In the genomic region with DNA sequence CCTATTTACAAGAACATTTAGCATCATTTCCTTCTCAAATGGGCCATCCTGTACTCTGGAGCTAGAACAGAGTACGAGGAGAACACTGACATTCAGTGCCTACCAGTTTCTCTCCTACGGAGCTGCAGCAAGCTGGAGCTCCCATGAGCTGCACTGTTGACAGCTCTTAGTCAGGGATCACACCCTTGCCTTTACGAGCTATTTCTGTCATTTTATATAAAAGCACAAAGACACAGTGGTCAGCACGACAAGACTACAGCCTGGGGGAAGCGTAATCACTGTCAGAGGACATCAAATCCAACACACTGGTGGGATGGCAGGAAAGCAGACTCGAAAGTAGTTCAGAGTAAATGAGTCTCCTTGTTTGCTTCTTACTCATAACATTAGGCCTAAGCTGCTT, we compare ENCODE assay signal across 7 cellular contexts. TPM values are rescaled to one million over a fixed set of nuclear protein-coding genes. Genes with fewer than 3 reads are reported as not detected.
A peak's percentile ranks its signal among the peaks of the same experiment; 100 is the strongest.
DNase-seq lines count a peak whose midpoint lies in the region; ATAC-seq and TF ChIP-seq lines count a peak whose summit lies in the region.

No MANE protein-coding gene starts in this region.

- H3K9me2 ChIP-seq in OCI-LY7 (ENCODE audit: insufficient read depth, low read length), result no peaks in the 10 kb centered on the region

- H3K27ac ChIP-seq in OCI-LY7 (ENCODE audit: low read depth, low read length, poor library complexity, severe bottlenecking) (peak overlapping the region; percentile 79), esophagus muscularis mucosa (replicated peaks in 1 of 4) (peak overlapping the region; percentile 37 to 74 (median 60)), gastrocnemius medialis (no peak overlapping the region)

- H3K79me2 ChIP-seq in OCI-LY7 (ENCODE audit: insufficient read depth, low read depth, low read length), result peaks cover 72% of the 10 kb centered on the region

- H3K4me1 Mint-ChIP-seq in natural killer cell treated with Interleukin-12 subunit alpha and Interleukin-12 subunit beta and Interleukin-15 and Interleukin-18, amount 100 ng/mL, for 72 hours (ENCODE audit: low read depth in 2 of 2), result peaks cover 22 to 34% of the 10 kb centered on the region in 2 donors

- H3K36me3 Mint-ChIP-seq in natural killer cell treated with Interleukin-12 subunit alpha and Interleukin-12 subunit beta and Interleukin-15 and Interleukin-18, amount 100 ng/mL, for 72 hours, result no peaks in the 10 kb centered on the region

- H3K4me2 ChIP-seq in OCI-LY7 (ENCODE audit: low read length), result peak overlapping the region; percentile 88

- no peak for TF ChIP-seq POLR2A in esophagus muscularis mucosa (IDR thresholded peaks at IDR 0.05; ENCODE audit: low read depth)
- TF ChIP-seq POLR2A in gastrocnemius medialis (IDR thresholded peaks at IDR 0.05), result no peak

- H3K4me3 Mint-ChIP-seq in natural killer cell treated with Interleukin-12 subunit alpha and Interleukin-12 subunit beta and Interleukin-15 and Interleukin-18, amount 100 ng/mL, for 72 hours, result no peak overlapping the region

- H3K27me3 Mint-ChIP-seq in natural killer cell treated with Interleukin-12 subunit alpha and Interleukin-12 subunit beta and Interleukin-15 and Interleukin-18, amount 100 ng/mL, for 72 hours, result peaks cover 8% of the 10 kb centered on the region in 2 donors

- no peaks in the 10 kb centered on the region for H3K9me3 Mint-ChIP-seq in natural killer cell treated with Interleukin-12 subunit alpha and Interleukin-12 subunit beta and Interleukin-15 and Interleukin-18, amount 100 ng/mL, for 72 hours

- no peak overlapping the region for H2AFZ ChIP-seq in OCI-LY7 (ENCODE audit: low read length)

- intact Hi-C loops in OCI-LY7 (cut with micrococcal nuclease; ENCODE audit: unreplicated experiment) (loop anchor here (10.0 kb wide), 2 partner anchors 1072 to 1728 kb away; a partner anchor contains a TSS), esophagus muscularis mucosa (cut with DNase I) (no loop called here), gastrocnemius medialis (cut with DNase I; ENCODE audit: low total_unique reads) (no loop called here)

- H3K4me3 ChIP-seq in HAP-1, result no peak overlapping the region
- peak overlapping the region; percentile 84 for H3K4me3 ChIP-seq in OCI-LY7 (ENCODE audit: low read depth, low read length, poor library complexity, severe bottlenecking)
- peak overlapping the region in 2 of 4 donors; percentile 11 to 19 for H3K4me3 ChIP-seq in esophagus muscularis mucosa
- peak overlapping the region; percentile 26 for H3K4me3 ChIP-seq in retinal pigment epithelial cell (ENCODE audit: low read length)
- H3K4me3 ChIP-seq in gastrocnemius medialis, result no peak overlapping the region

- H3K4me1 ChIP-seq in HAP-1 (peaks cover 15% of the 10 kb centered on the region), OCI-LY7 (ENCODE audit: insufficient read depth, low read length, poor library complexity, severe bottlenecking) (peaks cover 74% of the 10 kb centered on the region), esophagus muscularis mucosa (peaks cover 32 to 75% (median 60%) of the 10 kb centered on the region in 4 donors), gastrocnemius medialis (peaks cover 9 to 12% of the 10 kb centered on the region in 2 donors)

- no peak overlapping the region for H3K27ac Mint-ChIP-seq in natural killer cell treated with Interleukin-12 subunit alpha and Interleukin-12 subunit beta and Interleukin-15 and Interleukin-18, amount 100 ng/mL, for 72 hours

- POLR2A ChIA-PET in OCI-LY7 (lab: Charles Lee), result interaction anchor here (0.6 to 13.6 kb wide), 7 partner anchors 12 to 354 kb away, joined by 3 to 194 read pairs (median 4); no protein-coding TSS in a partner anchor

- ATAC-seq in natural killer cell treated with Interleukin-12 subunit alpha and Interleukin-12 subunit beta and Interleukin-15 and Interleukin-18, amount 100 ng/mL, for 72 hours, result no peak
- ATAC-seq in gastrocnemius medialis, result no peak
- no peak for ATAC-seq in HG02884 (IDR thresholded peaks at IDR 0.05; ENCODE audit: unreplicated experiment)

- in situ Hi-C loops in HAP-1 (cut with MboI; ENCODE audit: low sequenced_read_pairs), result no loop called here
- in situ Hi-C loops in gastrocnemius medialis (cut with MboI; ENCODE audit: low sequenced_read_pairs in 4 of 4), result no loop called here

- H3K36me3 ChIP-seq in HAP-1 (replicated peaks) (peaks cover 4% of the 10 kb centered on the region; the same call in 1 of the 2 replicates), OCI-LY7 (ENCODE audit: insufficient read depth, low read length) (peaks cover 46% of the 10 kb centered on the region), esophagus muscularis mucosa (no peaks in the 10 kb centered on the region), gastrocnemius medialis (no peaks in the 10 kb centered on the region)

- TF ChIP-seq EP300 in esophagus muscularis mucosa (IDR thresholded peaks at IDR 0.05), result no peak

- peaks cover 34% of the 10 kb centered on the region for H4K20me1 ChIP-seq in OCI-LY7 (ENCODE audit: insufficient read depth, low read length)

- no TSS peak for BruUV-seq in OCI-LY7 (replicated peaks; lab: Mats Ljungman, UMichigan)

- WGBS in esophagus muscularis mucosa, result 44% methylated on average over 6 of the region's 6 CpGs

- DNase-seq in HAP-1 (ENCODE audit: low spot score in 2 of 2) (peak; percentile 17 to 23), OCI-LY7 (ENCODE audit: low spot score) (no peak), esophagus muscularis mucosa (ENCODE audit: extremely low spot score) (no peak), retinal pigment epithelial cell (ENCODE audit: low read depth) (peak; percentile 31), gastrocnemius medialis (no peak)
- no peak for DNase-seq in natural killer cell treated with Interleukin-12 subunit alpha and Interleukin-12 subunit beta and Interleukin-15 and Interleukin-18, amount 100 ng/mL, for 72 hours (ENCODE audit: low spot score)

- no peaks in the 10 kb centered on the region for H3K27me3 ChIP-seq in HAP-1 (ENCODE audit: low read depth)
- no peaks in the 10 kb centered on the region for H3K27me3 ChIP-seq in esophagus muscularis mucosa
- H3K27me3 ChIP-seq in gastrocnemius medialis, result no peaks in the 10 kb centered on the region

- CTCF ChIA-PET in OCI-LY7 (lab: Charles Lee; ENCODE audit: unreplicated experiment), result no interaction called here

- 0 out of 2 replicates have a peak, but pooled peaks cover 2% of the 10 kb centered on the region for H3K9me3 ChIP-seq in HAP-1
- H3K9me3 ChIP-seq in OCI-LY7 (ENCODE audit: low read length), result peaks cover 5% of the 10 kb centered on the region; the same call in 1 of the 2 replicates
- no peaks in the 10 kb centered on the region for H3K9me3 ChIP-seq in esophagus muscularis mucosa
- H3K9me3 ChIP-seq in gastrocnemius medialis, result no peaks in the 10 kb centered on the region

- TF ChIP-seq CTCF in OCI-LY7 (conservative IDR thresholded peaks at IDR 0.05; ENCODE audit: low read length) (no peak), esophagus muscularis mucosa (IDR thresholded peaks at IDR 0.05) (no peak), retinal pigment epithelial cell (conservative IDR thresholded peaks at IDR 0.05; ENCODE audit: low read depth, low read length) (no peak), gastrocnemius medialis (IDR thresholded peaks at IDR 0.05 in 4 of 5, conservative IDR thresholded peaks at IDR 0.05 in 1 of 5) (no peak)

RNA-seq across cellular contexts. Expression of a gene that starts 2.7 kb away (rescaled TPM):
- 155 and 157 TPM in 2 replicates for total RNA-seq in OCI-LY7 (2014; rRNA removed; shearing (Covaris generic))
- total RNA-seq in OCI-LY7 (2022), result 173 and 175 TPM in 2 replicates
- 10 to 100 TPM; 19.5 to 61.6 (median 25.2) TPM for total RNA-seq in esophagus muscularis mucosa
- total RNA-seq in natural killer cell treated with Interleukin-12 subunit alpha and Interleukin-12 subunit beta and Interleukin-15 and Interleukin-18, amount 100 ng/mL, for 72 hours, result 10 to 100 TPM; 14.4 to 65.6 TPM
- total RNA-seq in gastrocnemius medialis, result 1 to 10 TPM in 3 of 4 donors, under 1 TPM in 1; 0.88 to 6.7 (median 1.8) TPM

Comparison
In these comparisons a context has a peak if more than half of its experiments do, and no peak if none do; other contexts are left out.
1. DNase-seq: peak in HAP-1 (2 of 2) and retinal pigment epithelial cell (single experiment); none in OCI-LY7 (single experiment), esophagus muscularis mucosa (single experiment), natural killer cell treated with Interleukin-12 subunit alpha and Interleukin-12 subunit beta and Interleukin-15 and Interleukin-18, amount 100 ng/mL, for 72 hours (single experiment) and gastrocnemius medialis (0 of 2).
2. H3K4me3 ChIP-seq: peak in OCI-LY7 (single experiment) and retinal pigment epithelial cell (single experiment); none in HAP-1 (single experiment) and gastrocnemius medialis (0 of 4).
3. H3K27ac ChIP-seq: peak in OCI-LY7 (single experiment) and esophagus muscularis mucosa (4 of 4); none in gastrocnemius medialis (0 of 4).